16 cellular contexts compared by ENCODE assay signal in genomic region chr21:45324430-45325205, GRCh38. TPM values are rescaled to one million over a fixed set of nuclear protein-coding genes. Genes with fewer than 3 reads are reported as not detected.
DNase-seq lines count a peak whose midpoint lies in the region; ATAC-seq and TF ChIP-seq lines count a peak whose summit lies in the region.
"Had no signal": no experiment of that assay in that cellular context is flagged by ENCODE, and none has a peak within 500 bp of the region (broad histone marks: within the 10 kb centered on the region; RNA-seq: fewer than 3 reads in every experiment).

No MANE protein-coding gene starts in this region.

- intact Hi-C loops in Right ventricle myocardium superior (cut with DNase I): no loop called here
- intact Hi-C loops in cardiac septum (cut with DNase I): no loop called here

- H3K27me3 ChIP-seq in lung (ENCODE audit: control insufficient read depth, insufficient read depth): no peaks in the 10 kb centered on the region
- H3K27me3 ChIP-seq: colonic mucosa had no signal

- TF ChIP-seq CTCF in cardiac fibroblast (IDR thresholded peaks at IDR 0.05; ENCODE audit: low read depth, low read length) (peak; percentile 6), lung (IDR thresholded peaks at IDR 0.05; ENCODE audit: control extremely low read depth, extremely low read depth) (peak; percentile 13)

- WGBS in lung, 2 donors: 71 to 83% methylated on average over 26 to 27 of the region's 27 CpGs

- H3K36me3 Mint-ChIP-seq in activated naive CD4-positive, alpha-beta T cell treated with anti-CD3 and anti-CD28 coated beads, Interleukin-2, amount 50 U/mL, for 72 hours: no peaks in the 10 kb centered on the region
- H3K36me3 Mint-ChIP-seq: activated naive CD8-positive, alpha-beta T cell; stimulated activated memory B cell treated with anti-CD40 and anti-IgM and Interleukin-4, amounts not matched to agents 10 μg/mL and 1 μg/mL and 100 μg/mL, for 72 hours had no signal

- no peaks in the 10 kb centered on the region for H3K36me3 ChIP-seq in lung (ENCODE audit: control insufficient read depth in 2 of 2, insufficient read depth in 2 of 2, low read length in 2 of 2)
- H3K36me3 ChIP-seq: colonic mucosa had no signal

- DNase-seq in Right ventricle myocardium superior (peak; percentile 34), cardiac septum (ENCODE audit: low spot score) (no peak), cardiac fibroblast (ENCODE audit: low read depth in 2 of 2) (no peak), lung (ENCODE audit: low spot score) (no peak), OCI-M1 (lab: John Stamatoyannopoulos, UW) (no peak)
- DNase-seq in activated naive CD4-positive, alpha-beta T cell treated with anti-CD3 and anti-CD28 coated beads, Interleukin-2, amount 50 U/mL, for 72 hours (ENCODE audit: low spot score in 2 of 2): no peak
- DNase-seq: colonic mucosa; DMS153; NCI-H1417 treated with DMSO at 0.1 percent for 48 hours; NCI-H524; stimulated activated CD4-positive, alpha-beta T cell treated with anti-CD3 and anti-CD28 coated beads, Interleukin-4, amount 100 ng/mL, for 4 hours had no signal

- H3K27ac ChIP-seq in lung (ENCODE audit: low read depth in 1 of 2, low read length in 1 of 2): peak overlapping the region in 1 of 2 donors; percentile 14
- H3K27ac ChIP-seq: colonic mucosa had no signal

- no peaks in the 10 kb centered on the region for H3K9me3 Mint-ChIP-seq in activated naive CD4-positive, alpha-beta T cell treated with anti-CD3 and anti-CD28 coated beads, Interleukin-2, amount 50 U/mL, for 72 hours
- H3K9me3 Mint-ChIP-seq: IgD-negative memory B cell; stimulated activated memory B cell treated with anti-CD40 and anti-IgM and Interleukin-4, amounts not matched to agents 10 μg/mL and 1 μg/mL and 100 μg/mL, for 72 hours had no signal

- peak overlapping the region in 1 of 2 donors; percentile 65 for H3K27ac Mint-ChIP-seq in activated naive CD4-positive, alpha-beta T cell treated with anti-CD3 and anti-CD28 coated beads, Interleukin-2, amount 50 U/mL, for 72 hours
- H3K27ac Mint-ChIP-seq: activated naive CD8-positive, alpha-beta T cell; IgD-negative memory B cell; stimulated activated memory B cell treated with anti-CD40 and anti-IgM and Interleukin-4, amounts not matched to agents 10 μg/mL and 1 μg/mL and 100 μg/mL, for 72 hours had no signal

- H3K9me3 ChIP-seq in lung (ENCODE audit: control insufficient read depth in 2 of 2, insufficient read depth in 1 of 2, low read length in 1 of 2): no peaks in the 10 kb centered on the region
- H3K9me3 ChIP-seq: colonic mucosa had no signal

- peaks cover 4 to 24% of the 10 kb centered on the region in 2 donors for H3K4me1 ChIP-seq in lung (ENCODE audit: control insufficient read depth in 2 of 2, insufficient read depth in 2 of 2, low read length in 2 of 2)
- H3K4me1 ChIP-seq: colonic mucosa had no signal

- no peak overlapping the region for H3K4me3 ChIP-seq in cardiac fibroblast (replicated peaks in 1 of 2; ENCODE audit: low read depth in 2 of 2, low read length in 2 of 2)
- H3K4me3 ChIP-seq in lung: no peak overlapping the region
- H3K4me3 ChIP-seq: colonic mucosa had no signal

- no peak for ATAC-seq in Right ventricle myocardium superior (ENCODE audit: poor library complexity)
- no peak for ATAC-seq in lung (ENCODE audit: insufficient read depth, low FRiP score)
- ATAC-seq in HG02763 (IDR thresholded peaks at IDR 0.05; ENCODE audit: unreplicated experiment): no peak
- ATAC-seq in GM19397 (IDR thresholded peaks at IDR 0.05; ENCODE audit: unreplicated experiment): no peak
- no peak for ATAC-seq in activated naive CD4-positive, alpha-beta T cell treated with anti-CD3 and anti-CD28 coated beads, Interleukin-2, amount 50 U/mL, for 72 hours

RNA-seq across cellular contexts. Expression of gene POFUT2, which starts 36.9 kb away (rescaled TPM):
- 15.3 TPM for total RNA-seq in Right ventricle myocardium superior
- 20.1 TPM for total RNA-seq in cardiac septum
- total RNA-seq in lung: 10 to 100 TPM; 34.1 to 35.7 TPM
- 10 to 100 TPM; 17.9 to 18.1 TPM for polyA plus RNA-seq in lung
- 10 to 100 TPM; 11.3 to 16.0 TPM for total RNA-seq in activated naive CD4-positive, alpha-beta T cell treated with anti-CD3 and anti-CD28 coated beads, Interleukin-2, amount 50 U/mL, for 72 hours
